Comparison of ENCODE assay signal across 9 cellular contexts in genomic region chr7:141071260-141071854, GRCh38. TPM values are rescaled to one million over a fixed set of nuclear protein-coding genes. Genes with fewer than 3 reads are reported as not detected.
DNase-seq lines count a peak whose midpoint lies in the region; ATAC-seq and TF ChIP-seq lines count a peak whose summit lies in the region.
"Had no signal": no experiment of that assay in that cellular context is flagged by ENCODE, and none has a peak within 500 bp of the region (broad histone marks: within the 10 kb centered on the region; RNA-seq: fewer than 3 reads in every experiment).

No MANE protein-coding gene starts in this region.

- peaks cover 43% of the 10 kb centered on the region for H3K27me3 Mint-ChIP-seq in CD4-positive, CD25-positive, alpha-beta regulatory T cell

- H3K4me1 ChIP-seq in CD4-positive, CD25-positive, alpha-beta regulatory T cell (ENCODE audit: control insufficient read depth, insufficient read depth, low read length, poor library complexity, severe bottlenecking): peaks cover 26% of the 10 kb centered on the region
- peaks cover 10% of the 10 kb centered on the region for H3K4me1 ChIP-seq in KMS-11 (ENCODE audit: low read depth, poor library complexity, severe bottlenecking)
- no peaks in the 10 kb centered on the region for H3K4me1 ChIP-seq in RWPE2 (ENCODE audit: insufficient read depth, poor library complexity, severe bottlenecking)
- peaks cover 39% of the 10 kb centered on the region for H3K4me1 ChIP-seq in body of pancreas
- peaks cover 3% of the 10 kb centered on the region for H3K4me1 ChIP-seq in iPS-15b (ENCODE audit: control insufficient read depth, insufficient read depth, low read length)
- H3K4me1 ChIP-seq in skeletal muscle satellite cell (ENCODE audit: control insufficient read depth, insufficient read depth, low read length): peaks cover 22% of the 10 kb centered on the region

- no peaks in the 10 kb centered on the region for H3K79me2 ChIP-seq in KMS-11 (ENCODE audit: insufficient read depth, low read depth)

- peaks cover 25% of the 10 kb centered on the region for H3K27me3 ChIP-seq in CD4-positive, CD25-positive, alpha-beta regulatory T cell (ENCODE audit: control insufficient read depth, insufficient read depth, low read length)
- H3K27me3 ChIP-seq in KMS-11 (ENCODE audit: insufficient read depth, low read depth): no peaks in the 10 kb centered on the region
- peaks cover 58% of the 10 kb centered on the region for H3K27me3 ChIP-seq in RWPE2 (ENCODE audit: insufficient read depth, poor library complexity, severe bottlenecking)
- peaks cover 0 to 13% of the 10 kb centered on the region in 2 donors for H3K27me3 ChIP-seq in body of pancreas
- peaks cover 53% of the 10 kb centered on the region for H3K27me3 ChIP-seq in iPS-15b (ENCODE audit: control insufficient read depth, insufficient read depth, low read length)
- H3K27me3 ChIP-seq in skeletal muscle satellite cell (ENCODE audit: control insufficient read depth, insufficient read depth, low read length): peaks cover 48% of the 10 kb centered on the region

- peak overlapping the region in 1 of 3 donors; percentile 47 for H3K27ac Mint-ChIP-seq in CD4-positive, CD25-positive, alpha-beta regulatory T cell

- DNase-seq in CD4-positive, CD25-positive, alpha-beta regulatory T cell: peak in 1 of 3 donors; percentile 48
- DNase-seq in RWPE2 (ENCODE audit: low spot score) (no peak), body of pancreas (peak; percentile 41 to 53 (median 46)), amniotic stem cell (lab: John Stamatoyannopoulos, UW) (no peak), Kasumi-1 (lab: John Stamatoyannopoulos, UW) (no peak)

- peaks cover 0 to 2% (median 0%) of the 10 kb centered on the region in 7 donors for H3K9me3 Mint-ChIP-seq in CD4-positive, CD25-positive, alpha-beta regulatory T cell

- H3K4me3 ChIP-seq in CD4-positive, CD25-positive, alpha-beta regulatory T cell (ENCODE audit: low read depth, low read length): peak overlapping the region; percentile 51
- H3K4me3 ChIP-seq in KMS-11 (IDR thresholded peaks at IDR 0.05; ENCODE audit: insufficient read depth, low read depth, low read length) (no peak overlapping the region), RWPE2 (ENCODE audit: severe bottlenecking) (peak overlapping the region; percentile 30), body of pancreas (no peak overlapping the region), iPS-15b (ENCODE audit: low read depth, low read length) (peak overlapping the region; percentile 82), skeletal muscle satellite cell (ENCODE audit: low read length) (peak overlapping the region; percentile 64)
- H3K4me3 ChIP-seq: mucosa of descending colon had no signal

- H3K27ac ChIP-seq in CD4-positive, CD25-positive, alpha-beta regulatory T cell (ENCODE audit: insufficient read depth, low read length, poor library complexity, severe bottlenecking): no peak overlapping the region
- H3K27ac ChIP-seq in KMS-11: no peak overlapping the region
- H3K27ac ChIP-seq in RWPE2 (ENCODE audit: poor library complexity, severe bottlenecking): no peak overlapping the region
- no peak overlapping the region for H3K27ac ChIP-seq in body of pancreas

- peak overlapping the region; percentile 82 for H3K4me2 ChIP-seq in KMS-11
- H3K4me2 ChIP-seq in skeletal muscle satellite cell (ENCODE audit: low read length): peak overlapping the region; percentile 92

- WGBS in body of pancreas, 2 donors: 4% methylated on average over 25 to 30 of the region's 30 CpGs

- no peaks in the 10 kb centered on the region for H3K36me3 ChIP-seq in CD4-positive, CD25-positive, alpha-beta regulatory T cell (ENCODE audit: control insufficient read depth, insufficient read depth, low read length)
- H3K36me3 ChIP-seq in KMS-11 (ENCODE audit: insufficient read depth) (no peaks in the 10 kb centered on the region), RWPE2 (ENCODE audit: low read depth) (no peaks in the 10 kb centered on the region), body of pancreas (replicated peaks in 1 of 2; ENCODE audit: insufficient read depth in 1 of 2, low read depth in 2 of 2) (no peaks in the 10 kb centered on the region), iPS-15b (ENCODE audit: control insufficient read depth, insufficient read depth, low read length) (no peaks in the 10 kb centered on the region), skeletal muscle satellite cell (ENCODE audit: insufficient read depth, low read length) (no peaks in the 10 kb centered on the region)

- TF ChIP-seq POLR2A in body of pancreas (IDR thresholded peaks at IDR 0.05): no peak

- H3K4me3 Mint-ChIP-seq in CD4-positive, CD25-positive, alpha-beta regulatory T cell: peak overlapping the region; percentile 16 to 88 (median 76)

- no peaks in the 10 kb centered on the region for H3K9me3 ChIP-seq in CD4-positive, CD25-positive, alpha-beta regulatory T cell (ENCODE audit: control insufficient read depth in 2 of 2, low read length in 2 of 2)
- no peaks in the 10 kb centered on the region for H3K9me3 ChIP-seq in RWPE2 (ENCODE audit: severe bottlenecking)
- H3K9me3 ChIP-seq in body of pancreas: no peaks in the 10 kb centered on the region
- H3K9me3 ChIP-seq in iPS-15b (ENCODE audit: control insufficient read depth, insufficient read depth, low read length): no peaks in the 10 kb centered on the region
- no peaks in the 10 kb centered on the region for H3K9me3 ChIP-seq in skeletal muscle satellite cell (replicated peaks; ENCODE audit: low read length)
- H3K9me3 ChIP-seq: mucosa of descending colon had no signal

- H2AFZ ChIP-seq in KMS-11 (ENCODE audit: low read depth): peak overlapping the region; percentile 81

- intact Hi-C loops in body of pancreas (cut with DNase I): no loop called here

- no peaks in the 10 kb centered on the region for H3K36me3 Mint-ChIP-seq in CD4-positive, CD25-positive, alpha-beta regulatory T cell

- peak overlapping the region; percentile 23; the same call in 1 of the 2 replicates for H3K9ac ChIP-seq in KMS-11
- peak overlapping the region; percentile 60 for H3K9ac ChIP-seq in iPS-15b (ENCODE audit: low read depth, low read length)
- no peak overlapping the region for H3K9ac ChIP-seq in skeletal muscle satellite cell (ENCODE audit: low read depth, low read length)

- H3K4me1 Mint-ChIP-seq in CD4-positive, CD25-positive, alpha-beta regulatory T cell: peaks cover 0 to 26% (median 11%) of the 10 kb centered on the region in 4 donors

- TF ChIP-seq CTCF in KMS-11 (conservative IDR thresholded peaks at IDR 0.05; ENCODE audit: low read depth, low read length): no peak; the same call in 1 of the 2 replicates
- TF ChIP-seq CTCF in RWPE2 (IDR thresholded peaks at IDR 0.05; ENCODE audit: poor library complexity, severe bottlenecking): peak; percentile 33
- TF ChIP-seq CTCF in body of pancreas (IDR thresholded peaks at IDR 0.05): peak in 4 of 7 experiments; percentile 14 to 26 (median 20)

- no peaks in the 10 kb centered on the region for H4K20me1 ChIP-seq in KMS-11 (ENCODE audit: insufficient read depth)

- no peak for ATAC-seq in CD4-positive, CD25-positive, alpha-beta regulatory T cell (ENCODE audit: low read depth in 2 of 2)
- no peak for ATAC-seq in RWPE2 (ENCODE audit: low read depth)
- no peak for ATAC-seq in body of pancreas
- ATAC-seq: mucosa of descending colon had no signal

RNA-seq across cellular contexts. Expression of gene TMEM178B, which starts 2.5 kb away (rescaled TPM):
- total RNA-seq in CD4-positive, CD25-positive, alpha-beta regulatory T cell: 0.10 TPM
- not detected for polyA plus RNA-seq in CD4-positive, CD25-positive, alpha-beta regulatory T cell
- total RNA-seq in body of pancreas: 10 to 100 TPM in 1 of 2 donors, 1 to 10 TPM in 1; 1.0 to 11.9 TPM
- total RNA-seq in skeletal muscle satellite cell (2012; rRNA removed): under 0.01 TPM in 1 of 2 replicates, not detected in the other

RNA-seq across cellular contexts. Expression of gene MRPS33, which starts 56.6 kb away (rescaled TPM):
- total RNA-seq in CD4-positive, CD25-positive, alpha-beta regulatory T cell: 26.2 TPM
- 10 to 100 TPM; 85.6 to 97.4 (median 96.3) TPM for polyA plus RNA-seq in CD4-positive, CD25-positive, alpha-beta regulatory T cell
- total RNA-seq in body of pancreas: 1 to 10 TPM; 4.6 to 9.9 TPM
- total RNA-seq in skeletal muscle satellite cell (2012; rRNA removed): 26.9 and 33.2 TPM in 2 replicates

Comparison
In these comparisons a context has a peak if more than half of its experiments do, and no peak if none do; other contexts are left out.
1. DNase-seq: peak in body of pancreas (4 of 4); none in RWPE2 (single experiment), amniotic stem cell (single experiment) and Kasumi-1 (0 of 2).
2. H3K4me3 ChIP-seq: peak in CD4-positive, CD25-positive, alpha-beta regulatory T cell (single experiment), RWPE2 (single experiment), iPS-15b (single experiment) and skeletal muscle satellite cell (single experiment); none in KMS-11 (single experiment) and body of pancreas (0 of 2).